Comparison of ENCODE assay signal across 13 cellular contexts in genomic region chr7:130907439-130907838, GRCh38.
A peak's percentile ranks its signal among the peaks of the same experiment; 100 is the strongest.
DNase-seq lines count a peak whose midpoint lies in the region; ATAC-seq, FAIRE-seq and TF ChIP-seq lines count a peak whose summit lies in the region.
"Had no signal": no experiment of that assay in that cellular context is flagged by ENCODE, and none has a peak within 500 bp of the region (broad histone marks: within the 10 kb centered on the region; RNA-seq: fewer than 3 reads in every experiment).

No MANE protein-coding gene starts in this region.

- peaks cover 13% of the 10 kb centered on the region for H4K20me1 ChIP-seq in keratinocyte (ENCODE audit: control insufficient read depth, extremely low read depth, insufficient read depth, low read length)

- peak overlapping the region; percentile 46 for H3K27ac Mint-ChIP-seq in T-helper 2 cell treated with Interferon-gamma antibody and Interleukin-4, amounts not matched to agents 5 μg/mL and 100 μg/mL, for 36 hours
- H3K27ac Mint-ChIP-seq in activated naive CD8-positive, alpha-beta T cell: peak overlapping the region; percentile 75
- H3K27ac Mint-ChIP-seq: memory B cell had no signal

- H3K9me3 ChIP-seq in keratinocyte (ENCODE audit: control insufficient read depth, low read depth, low read length): no peaks in the 10 kb centered on the region

- dilution Hi-C loops in keratinocyte (cut with MboI; ENCODE audit: extremely low pct_ligation_motif_present, low sequenced_read_pairs): no loop called here

- no peak for TF ChIP-seq CTCF in keratinocyte (optimal IDR thresholded peaks at IDR 0.05 in 1 of 3, IDR thresholded peaks at IDR 0.05 in 1 of 3, conservative IDR thresholded peaks at IDR 0.05 in 1 of 3; ENCODE audit: extremely low read depth in 1 of 3, insufficient read depth in 2 of 3, low read length in 3 of 3)

- peaks cover 87% of the 10 kb centered on the region for H3K79me2 ChIP-seq in keratinocyte (ENCODE audit: control insufficient read depth, insufficient read depth, low read length)

- DNase-seq in T-helper 2 cell treated with Interferon-gamma antibody and Interleukin-4, amounts not matched to agents 5 μg/mL and 100 μg/mL, for 36 hours (ENCODE audit: low spot score): no peak
- no peak for DNase-seq in T-helper 2 cell
- peak; percentile 48 for DNase-seq in ELR (ENCODE audit: low read depth)
- no peak for DNase-seq in keratinocyte (ENCODE audit: low read depth, low spot score)
- DNase-seq in iPS-NIHi11 (ENCODE audit: low spot score): no peak
- DNase-seq in DMS114 treated with DMSO at 0.1 percent for 48 hours (lab: John Stamatoyannopoulos, UW; ENCODE audit: unreplicated experiment): no peak
- DNase-seq: activated effector memory CD4-positive, alpha-beta T cell treated with anti-CD3 and anti-CD28 coated beads, Interleukin-2, amount 50 U/mL, for 16 hours; nucleus accumbens had no signal

- H3K27me3 ChIP-seq in keratinocyte (ENCODE audit: control insufficient read depth, extremely low read depth, insufficient read depth, low read length): no peaks in the 10 kb centered on the region

- no peak overlapping the region for H2AFZ ChIP-seq in keratinocyte (ENCODE audit: control insufficient read depth, low read length)

- H3K36me3 Mint-ChIP-seq in T-helper 2 cell treated with Interferon-gamma antibody and Interleukin-4, amounts not matched to agents 5 μg/mL and 100 μg/mL, for 36 hours (ENCODE audit: low read depth): peaks cover 74% of the 10 kb centered on the region
- H3K36me3 Mint-ChIP-seq in activated naive CD8-positive, alpha-beta T cell: peaks cover 49% of the 10 kb centered on the region

- H3K4me3 ChIP-seq in keratinocyte (ENCODE audit: control insufficient read depth in 2 of 3, extremely low read depth in 1 of 3, insufficient read depth in 2 of 3, low read depth in 1 of 3, low read length in 3 of 3): peak overlapping the region in 2 of 3 experiments; percentile 39 to 56
- H3K4me3 ChIP-seq: coronary artery had no signal

- peaks cover 63% of the 10 kb centered on the region for H3K4me1 ChIP-seq in keratinocyte (ENCODE audit: control insufficient read depth, extremely low read depth, insufficient read depth, low read length)

- peaks cover 69% of the 10 kb centered on the region for H3K4me1 Mint-ChIP-seq in T-helper 2 cell treated with Interferon-gamma antibody and Interleukin-4, amounts not matched to agents 5 μg/mL and 100 μg/mL, for 36 hours (ENCODE audit: low read depth)
- peaks cover 87% of the 10 kb centered on the region for H3K4me1 Mint-ChIP-seq in activated naive CD8-positive, alpha-beta T cell (ENCODE audit: low read depth)

- H3K4me3 Mint-ChIP-seq in T-helper 2 cell treated with Interferon-gamma antibody and Interleukin-4, amounts not matched to agents 5 μg/mL and 100 μg/mL, for 36 hours: no peak overlapping the region
- H3K4me3 Mint-ChIP-seq in activated naive CD8-positive, alpha-beta T cell: peak overlapping the region; percentile 77
- H3K4me3 Mint-ChIP-seq: memory B cell had no signal

- no peak for FAIRE-seq in keratinocyte (lab: Jason Lieb, UNC)
- FAIRE-seq: A204.1 had no signal

- peaks cover 4% of the 10 kb centered on the region for H3K9me1 ChIP-seq in keratinocyte (ENCODE audit: control insufficient read depth, extremely low read depth, insufficient read depth, low read length)

- ATAC-seq in GM21737 (IDR thresholded peaks at IDR 0.05; ENCODE audit: unreplicated experiment): no peak

- peak overlapping the region; percentile 60 for H3K4me2 ChIP-seq in keratinocyte (ENCODE audit: control insufficient read depth, extremely low read depth, insufficient read depth, low read depth, low read length)

- no peaks in the 10 kb centered on the region for H3K27me3 Mint-ChIP-seq in T-helper 2 cell treated with Interferon-gamma antibody and Interleukin-4, amounts not matched to agents 5 μg/mL and 100 μg/mL, for 36 hours (ENCODE audit: low read depth)
- no peaks in the 10 kb centered on the region for H3K27me3 Mint-ChIP-seq in activated naive CD8-positive, alpha-beta T cell
- H3K27me3 Mint-ChIP-seq: memory B cell had no signal

- H3K9ac ChIP-seq in keratinocyte (ENCODE audit: control insufficient read depth, extremely low read depth, insufficient read depth, low read length): no peak overlapping the region

- peak overlapping the region; percentile 47 for H3K27ac ChIP-seq in keratinocyte (ENCODE audit: control insufficient read depth, insufficient read depth, low read length)
- H3K27ac ChIP-seq: coronary artery had no signal

- no peaks in the 10 kb centered on the region for H3K9me3 Mint-ChIP-seq in T-helper 2 cell treated with Interferon-gamma antibody and Interleukin-4, amounts not matched to agents 5 μg/mL and 100 μg/mL, for 36 hours
- H3K9me3 Mint-ChIP-seq in activated naive CD8-positive, alpha-beta T cell (ENCODE audit: low read depth): no peaks in the 10 kb centered on the region
- H3K9me3 Mint-ChIP-seq: memory B cell had no signal

- peaks cover 24 to 44% of the 10 kb centered on the region in 2 experiments for H3K36me3 ChIP-seq in keratinocyte (ENCODE audit: control insufficient read depth in 2 of 2, extremely low read depth in 1 of 2, insufficient read depth in 2 of 2, low read length in 2 of 2)
